In genomic region chr4:101155368-101155767, GRCh38 we compare ENCODE assay signal across 1 cellular context.
TF ChIP-seq lines count a peak whose summit lies in the region.

No MANE protein-coding gene starts in this region.

TF ChIP-seq in WTC11, 78 proteins besides CTCF, POLR2A, EP300 and RAD21 (continued from another document):
- no peak for TF ChIP-seq ATF2 (CRISPR knock-in tag; IDR thresholded peaks at IDR 0.05; ENCODE audit: borderline replicate concordance, low read depth)
- TF ChIP-seq IRF2 (CRISPR knock-in tag; IDR thresholded peaks at IDR 0.05; ENCODE audit: borderline replicate concordance, low read depth), result no peak
TF ChIP-seq in WTC11: peak in this region for 0.
